Comparison of ENCODE assay signal across 9 cellular contexts in the genomic region with DNA sequence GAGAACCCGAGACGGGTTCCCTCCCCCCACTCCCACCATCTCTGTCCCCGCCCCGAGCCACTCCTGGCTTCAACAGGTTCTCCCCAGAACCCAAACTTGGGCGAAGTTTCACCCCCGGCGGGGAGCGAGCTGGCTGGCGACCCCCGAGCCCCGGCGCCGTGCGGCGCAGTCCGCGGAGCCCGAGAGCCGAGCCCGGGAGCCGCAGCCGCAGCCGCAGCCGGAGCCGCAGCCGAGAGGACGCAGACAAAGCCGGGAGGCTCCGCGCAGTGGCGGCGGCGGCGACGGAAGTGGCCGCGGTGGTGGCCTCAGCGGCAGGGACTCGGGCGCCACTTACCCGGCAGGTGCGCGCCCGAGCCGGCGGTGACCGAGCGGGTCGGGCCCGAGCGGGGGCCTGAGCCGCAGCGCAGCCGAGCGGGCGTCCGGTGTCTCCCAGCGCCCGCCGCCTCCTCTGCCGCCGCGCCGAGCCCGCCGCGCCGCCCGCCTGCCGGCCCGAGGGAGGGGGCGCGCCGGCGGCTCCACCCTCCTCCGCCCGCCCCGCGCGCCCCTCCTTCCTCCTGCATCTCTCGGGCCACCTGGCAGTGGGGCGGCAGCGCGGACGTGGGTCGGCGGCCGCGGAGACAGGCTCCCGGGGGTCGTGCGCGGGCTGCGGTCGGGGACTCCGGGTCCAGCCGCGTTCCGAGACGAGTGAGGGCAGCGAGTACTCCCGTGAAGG. TPM values are rescaled to one million over a fixed set of nuclear protein-coding genes. Genes with fewer than 3 reads are reported as not detected.
DNase-seq lines count a peak whose midpoint lies in the region; ATAC-seq and TF ChIP-seq lines count a peak whose summit lies in the region.
"Had no signal": no experiment of that assay in that cellular context is flagged by ENCODE, and none has a peak within 500 bp of the region (broad histone marks: within the 10 kb centered on the region; RNA-seq: fewer than 3 reads in every experiment).

A gene with protein sequence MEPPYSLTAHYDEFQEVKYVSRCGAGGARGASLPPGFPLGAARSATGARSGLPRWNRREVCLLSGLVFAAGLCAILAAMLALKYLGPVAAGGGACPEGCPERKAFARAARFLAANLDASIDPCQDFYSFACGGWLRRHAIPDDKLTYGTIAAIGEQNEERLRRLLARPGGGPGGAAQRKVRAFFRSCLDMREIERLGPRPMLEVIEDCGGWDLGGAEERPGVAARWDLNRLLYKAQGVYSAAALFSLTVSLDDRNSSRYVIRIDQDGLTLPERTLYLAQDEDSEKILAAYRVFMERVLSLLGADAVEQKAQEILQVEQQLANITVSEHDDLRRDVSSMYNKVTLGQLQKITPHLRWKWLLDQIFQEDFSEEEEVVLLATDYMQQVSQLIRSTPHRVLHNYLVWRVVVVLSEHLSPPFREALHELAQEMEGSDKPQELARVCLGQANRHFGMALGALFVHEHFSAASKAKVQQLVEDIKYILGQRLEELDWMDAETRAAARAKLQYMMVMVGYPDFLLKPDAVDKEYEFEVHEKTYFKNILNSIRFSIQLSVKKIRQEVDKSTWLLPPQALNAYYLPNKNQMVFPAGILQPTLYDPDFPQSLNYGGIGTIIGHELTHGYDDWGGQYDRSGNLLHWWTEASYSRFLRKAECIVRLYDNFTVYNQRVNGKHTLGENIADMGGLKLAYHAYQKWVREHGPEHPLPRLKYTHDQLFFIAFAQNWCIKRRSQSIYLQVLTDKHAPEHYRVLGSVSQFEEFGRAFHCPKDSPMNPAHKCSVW (minus strand): TSS at position 450 of the 712 bp plus-strand sequence. CDS start 1,181 bp downstream, outside the sequence.

- H3K9ac ChIP-seq in BLaER1, result 0 out of 2 replicates have a peak within 1 kb of the TSS, but pooled peaks have one; percentile 29

- ATAC-seq in naive thymus-derived CD8-positive, alpha-beta T cell, result peak; percentile 24 to 33
- no peak for ATAC-seq in GM21381 (IDR thresholded peaks at IDR 0.05; ENCODE audit: unreplicated experiment)

- H3K4me1 ChIP-seq in BLaER1 (peaks cover 26% of the 10 kb centered on the region), ascending aorta (no peaks in the 10 kb centered on the region)

- no peak for TF ChIP-seq CTCF in ascending aorta (IDR thresholded peaks at IDR 0.05)

- DNase-seq in H7 (peak; percentile 92), ascending aorta (ENCODE audit: low spot score in 2 of 2) (no peak), SW480 (ENCODE audit: low spot score) (no peak), SKM-1 (lab: John Stamatoyannopoulos, UW; ENCODE audit: unreplicated experiment) (no peak), SKM-1 treated with dmso at 0.1 percent for 144 hours (lab: John Stamatoyannopoulos, UW; ENCODE audit: unreplicated experiment) (no peak)
- DNase-seq in naive thymus-derived CD8-positive, alpha-beta T cell, result peak in 1 of 10 donors; percentile 59

- peak within 1 kb of the TSS; percentile 16 to 75 (median 62) for H3K4me3 Mint-ChIP-seq in naive thymus-derived CD8-positive, alpha-beta T cell

- H3K36me3 ChIP-seq in BLaER1 (no peaks in the 10 kb centered on the region), H7 (replicated peaks; ENCODE audit: control insufficient read depth, insufficient read depth, low read length) (no peaks in the 10 kb centered on the region), ascending aorta (no peaks in the 10 kb centered on the region)

- H3K4me2 ChIP-seq in BLaER1, result peak within 1 kb of the TSS; percentile 91

- peaks cover 72% of the 10 kb centered on the region for H3K27me3 ChIP-seq in BLaER1
- H3K27me3 ChIP-seq in H7 (ENCODE audit: control insufficient read depth, insufficient read depth, low read length), result peaks cover 52% of the 10 kb centered on the region
- no peaks in the 10 kb centered on the region for H3K27me3 ChIP-seq in ascending aorta

- H4K20me1 ChIP-seq in BLaER1, result peaks cover 59% of the 10 kb centered on the region

- peaks cover 6 to 15% (median 9%) of the 10 kb centered on the region in 4 donors for H3K4me1 Mint-ChIP-seq in naive thymus-derived CD8-positive, alpha-beta T cell

- peaks cover 10 to 64% (median 50%) of the 10 kb centered on the region in 5 donors for H3K27me3 Mint-ChIP-seq in naive thymus-derived CD8-positive, alpha-beta T cell

- peak within 1 kb of the TSS; percentile 69 for H3K4me3 ChIP-seq in BLaER1
- peak within 1 kb of the TSS; percentile 41 for H3K4me3 ChIP-seq in H7 (ENCODE audit: insufficient read depth, low read depth, low read length)
- H3K4me3 ChIP-seq in ascending aorta, result peak within 1 kb of the TSS; percentile 10 to 45
- H3K4me3 ChIP-seq: lung had no signal

- intact Hi-C loops in ascending aorta (cut with DNase I), result no loop called here

- POLR2A ChIA-PET in naive thymus-derived CD8-positive, alpha-beta T cell (lab: Charles Lee), result no interaction called here

- H3K9me3 Mint-ChIP-seq in naive thymus-derived CD8-positive, alpha-beta T cell, result peaks cover 0 to 2% (median 0%) of the 10 kb centered on the region in 9 donors

- H3K9me3 ChIP-seq in BLaER1 (peaks cover 9% of the 10 kb centered on the region; the same call in 1 of the 2 replicates), ascending aorta (no peaks in the 10 kb centered on the region)

- H3K27ac Mint-ChIP-seq in naive thymus-derived CD8-positive, alpha-beta T cell, result no peak within 1 kb of the TSS

- no peak within 1 kb of the TSS for H3K27ac ChIP-seq in BLaER1
- no peak within 1 kb of the TSS for H3K27ac ChIP-seq in ascending aorta

- H3K36me3 Mint-ChIP-seq in naive thymus-derived CD8-positive, alpha-beta T cell, result no peaks in the 10 kb centered on the region

RNA-seq across cellular contexts. Expression of the gene that starts here (rescaled TPM):
- total RNA-seq in H7 (2014; rRNA removed; shearing (Covaris generic)), result 12.5 and 17.2 TPM in 2 replicates
- 14.9 TPM for total RNA-seq in ascending aorta
- not detected for total RNA-seq in naive thymus-derived CD8-positive, alpha-beta T cell
- polyA plus RNA-seq in naive thymus-derived CD8-positive, alpha-beta T cell, result not detected

Comparison
In these comparisons a context has a peak if more than half of its experiments do, and no peak if none do; other contexts are left out.
1. RNA of the gene that starts here (total RNA-seq): 14.9 TPM in ascending aorta (single experiment) and 12.5 to 17.2 TPM in H7; not detected in naive thymus-derived CD8-positive, alpha-beta T cell; every median in the first group is over 10 times any median in the second.
2. Peak in ATAC-seq in naive thymus-derived CD8-positive, alpha-beta T cell; RNA of the gene not detected or under 1 TPM.
3. Peak in every context shown above with its lines, with median percentiles within 50 percentile points of each other: H3K4me3 ChIP-seq.